Comparison of ENCODE assay signal across 19 cellular contexts in the genomic region with DNA sequence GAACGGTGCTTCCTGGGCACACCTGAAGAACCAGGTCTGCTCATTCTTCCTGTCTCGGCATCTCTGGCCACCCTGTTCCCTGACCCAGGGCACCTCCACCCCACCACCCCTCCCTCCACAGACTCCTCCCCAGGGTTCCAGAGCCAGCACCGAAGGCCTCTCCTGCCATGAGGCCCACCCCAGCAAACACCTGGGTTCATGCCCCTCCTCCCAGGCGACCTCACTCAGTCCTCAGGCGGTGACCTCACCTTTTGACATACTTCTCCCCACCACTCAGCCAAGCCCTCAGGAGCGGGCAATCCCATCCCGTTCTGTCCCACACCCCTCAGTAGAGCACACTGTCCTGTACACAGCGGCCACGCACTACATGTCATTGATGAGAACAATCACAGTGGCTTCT.
"Had no signal": no experiment of that assay in that cellular context is flagged by ENCODE, and none has a peak within 500 bp of the region (broad histone marks: within the 10 kb centered on the region; RNA-seq: fewer than 3 reads in every experiment).

No MANE protein-coding gene starts in this region.

- H3K9me3 ChIP-seq: psoas muscle, right lobe of liver had no signal

- H3K27ac ChIP-seq: parathyroid adenoma, psoas muscle, right lobe of liver, suprapubic skin, tibial artery had no signal

- H3K4me3 Mint-ChIP-seq: dendritic cell treated with granulocyte-macrophage colony-stimulating factor and Interleukin-4, amounts not matched to agents 40 ng/mL and 50 ng/mL, for 4 days; naive B cell; nephron; stimulated activated effector memory CD8-positive, alpha-beta T cell treated with anti-CD3 and anti-CD28 coated beads, Interleukin-12 subunit alpha, Interleukin-12 subunit beta, amount 100 ng/mL, for 72 hours had no signal

- H3K36me3 Mint-ChIP-seq: naive B cell; stimulated activated effector memory CD8-positive, alpha-beta T cell treated with anti-CD3 and anti-CD28 coated beads, Interleukin-12 subunit alpha, Interleukin-12 subunit beta, amount 100 ng/mL, for 72 hours had no signal

- H3K9ac ChIP-seq: parathyroid adenoma had no signal

- H3K4me1 Mint-ChIP-seq: nephron had no signal

- ATAC-seq: left colon; left ventricle myocardium superior; psoas muscle; stimulated activated effector memory CD8-positive, alpha-beta T cell treated with anti-CD3 and anti-CD28 coated beads, Interleukin-12 subunit alpha, Interleukin-12 subunit beta, amount 100 ng/mL, for 72 hours; stimulated activated naive CD8-positive, alpha-beta T cell treated with anti-CD3 and anti-CD28 coated beads, Interleukin-15, Interleukin-2, amounts not matched to agents 100 U/mL and 50 U/mL, for 24 hours had no signal

- H3K4me1 ChIP-seq: parathyroid adenoma, psoas muscle, right lobe of liver, tibial artery had no signal

- H3K27ac Mint-ChIP-seq: dendritic cell treated with granulocyte-macrophage colony-stimulating factor and Interleukin-4, amounts not matched to agents 40 ng/mL and 50 ng/mL, for 4 days; nephron; stimulated activated effector memory CD8-positive, alpha-beta T cell treated with anti-CD3 and anti-CD28 coated beads, Interleukin-12 subunit alpha, Interleukin-12 subunit beta, amount 100 ng/mL, for 72 hours had no signal

- H3K36me3 ChIP-seq: right lobe of liver, suprapubic skin, tibial artery had no signal

- H3K4me3 ChIP-seq: lung, psoas muscle, right lobe of liver, suprapubic skin, tibial artery had no signal

- DNase-seq: foreskin melanocyte; head of caudate nucleus; hippocampal formation; left colon; left ventricle myocardium superior; mesenchymal stem cell; naive B cell; psoas muscle; right lobe of liver; stimulated activated CD4-positive, alpha-beta T cell treated with anti-CD3 and anti-CD28 coated beads, Interleukin-4, amount 100 ng/mL, for 1 hour; stimulated activated CD8-positive, alpha-beta memory T cell treated with anti-CD3 and anti-CD28 coated beads, Interleukin-4, amount 100 ng/mL, for 48 hours; stimulated activated naive CD8-positive, alpha-beta T cell treated with anti-CD3 and anti-CD28 coated beads, Interleukin-15, Interleukin-2, amounts not matched to agents 100 U/mL and 50 U/mL, for 24 hours; tibial artery had no signal

- H2AFZ ChIP-seq: parathyroid adenoma had no signal

- H3K27me3 ChIP-seq: right lobe of liver had no signal

- H3K79me2 ChIP-seq: parathyroid adenoma had no signal

- H3K9me3 Mint-ChIP-seq: dendritic cell treated with granulocyte-macrophage colony-stimulating factor and Interleukin-4, amounts not matched to agents 40 ng/mL and 50 ng/mL, for 4 days; nephron; stimulated activated effector memory CD8-positive, alpha-beta T cell treated with anti-CD3 and anti-CD28 coated beads, Interleukin-12 subunit alpha, Interleukin-12 subunit beta, amount 100 ng/mL, for 72 hours had no signal
